In the genomic region with DNA sequence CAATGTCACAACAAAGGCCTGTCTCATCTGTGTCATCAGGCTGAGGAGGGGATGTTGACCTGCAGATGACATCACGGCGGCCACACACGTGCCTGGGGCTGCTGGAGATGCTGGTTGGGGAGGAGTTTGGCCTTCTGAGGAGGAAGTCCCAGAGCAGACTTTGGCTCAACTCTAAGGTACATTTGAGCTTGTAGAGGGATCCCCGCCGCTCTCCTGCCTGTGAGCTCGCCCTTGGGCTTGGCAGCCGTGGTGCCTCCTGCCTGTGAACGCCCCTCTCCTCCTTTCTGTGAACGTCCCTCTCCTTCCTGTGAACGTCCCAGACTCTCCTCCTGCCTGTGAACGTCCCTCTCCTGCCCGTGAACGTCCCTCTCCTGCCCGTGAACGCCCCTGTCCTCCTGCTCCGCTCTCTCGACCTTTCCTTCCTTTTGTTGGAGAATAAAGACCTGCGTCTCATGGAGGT, we compare ENCODE assay signal across 1 cellular context.
TF ChIP-seq lines count a peak whose summit lies in the region.

No MANE protein-coding gene starts in this region.

TF ChIP-seq in WTC11, 78 proteins besides CTCF, POLR2A, EP300 and RAD21:
- TF ChIP-seq, protein P1, sequence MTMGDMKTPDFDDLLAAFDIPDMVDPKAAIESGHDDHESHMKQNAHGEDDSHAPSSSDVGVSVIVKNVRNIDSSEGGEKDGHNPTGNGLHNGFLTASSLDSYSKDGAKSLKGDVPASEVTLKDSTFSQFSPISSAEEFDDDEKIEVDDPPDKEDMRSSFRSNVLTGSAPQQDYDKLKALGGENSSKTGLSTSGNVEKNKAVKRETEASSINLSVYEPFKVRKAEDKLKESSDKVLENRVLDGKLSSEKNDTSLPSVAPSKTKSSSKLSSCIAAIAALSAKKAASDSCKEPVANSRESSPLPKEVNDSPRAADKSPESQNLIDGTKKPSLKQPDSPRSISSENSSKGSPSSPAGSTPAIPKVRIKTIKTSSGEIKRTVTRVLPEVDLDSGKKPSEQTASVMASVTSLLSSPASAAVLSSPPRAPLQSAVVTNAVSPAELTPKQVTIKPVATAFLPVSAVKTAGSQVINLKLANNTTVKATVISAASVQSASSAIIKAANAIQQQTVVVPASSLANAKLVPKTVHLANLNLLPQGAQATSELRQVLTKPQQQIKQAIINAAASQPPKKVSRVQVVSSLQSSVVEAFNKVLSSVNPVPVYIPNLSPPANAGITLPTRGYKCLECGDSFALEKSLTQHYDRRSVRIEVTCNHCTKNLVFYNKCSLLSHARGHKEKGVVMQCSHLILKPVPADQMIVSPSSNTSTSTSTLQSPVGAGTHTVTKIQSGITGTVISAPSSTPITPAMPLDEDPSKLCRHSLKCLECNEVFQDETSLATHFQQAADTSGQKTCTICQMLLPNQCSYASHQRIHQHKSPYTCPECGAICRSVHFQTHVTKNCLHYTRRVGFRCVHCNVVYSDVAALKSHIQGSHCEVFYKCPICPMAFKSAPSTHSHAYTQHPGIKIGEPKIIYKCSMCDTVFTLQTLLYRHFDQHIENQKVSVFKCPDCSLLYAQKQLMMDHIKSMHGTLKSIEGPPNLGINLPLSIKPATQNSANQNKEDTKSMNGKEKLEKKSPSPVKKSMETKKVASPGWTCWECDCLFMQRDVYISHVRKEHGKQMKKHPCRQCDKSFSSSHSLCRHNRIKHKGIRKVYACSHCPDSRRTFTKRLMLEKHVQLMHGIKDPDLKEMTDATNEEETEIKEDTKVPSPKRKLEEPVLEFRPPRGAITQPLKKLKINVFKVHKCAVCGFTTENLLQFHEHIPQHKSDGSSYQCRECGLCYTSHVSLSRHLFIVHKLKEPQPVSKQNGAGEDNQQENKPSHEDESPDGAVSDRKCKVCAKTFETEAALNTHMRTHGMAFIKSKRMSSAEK (CRISPR knock-in tag; IDR thresholded peaks at IDR 0.05; ENCODE audit: borderline replicate concordance), result no peak
- TF ChIP-seq, protein P2, sequence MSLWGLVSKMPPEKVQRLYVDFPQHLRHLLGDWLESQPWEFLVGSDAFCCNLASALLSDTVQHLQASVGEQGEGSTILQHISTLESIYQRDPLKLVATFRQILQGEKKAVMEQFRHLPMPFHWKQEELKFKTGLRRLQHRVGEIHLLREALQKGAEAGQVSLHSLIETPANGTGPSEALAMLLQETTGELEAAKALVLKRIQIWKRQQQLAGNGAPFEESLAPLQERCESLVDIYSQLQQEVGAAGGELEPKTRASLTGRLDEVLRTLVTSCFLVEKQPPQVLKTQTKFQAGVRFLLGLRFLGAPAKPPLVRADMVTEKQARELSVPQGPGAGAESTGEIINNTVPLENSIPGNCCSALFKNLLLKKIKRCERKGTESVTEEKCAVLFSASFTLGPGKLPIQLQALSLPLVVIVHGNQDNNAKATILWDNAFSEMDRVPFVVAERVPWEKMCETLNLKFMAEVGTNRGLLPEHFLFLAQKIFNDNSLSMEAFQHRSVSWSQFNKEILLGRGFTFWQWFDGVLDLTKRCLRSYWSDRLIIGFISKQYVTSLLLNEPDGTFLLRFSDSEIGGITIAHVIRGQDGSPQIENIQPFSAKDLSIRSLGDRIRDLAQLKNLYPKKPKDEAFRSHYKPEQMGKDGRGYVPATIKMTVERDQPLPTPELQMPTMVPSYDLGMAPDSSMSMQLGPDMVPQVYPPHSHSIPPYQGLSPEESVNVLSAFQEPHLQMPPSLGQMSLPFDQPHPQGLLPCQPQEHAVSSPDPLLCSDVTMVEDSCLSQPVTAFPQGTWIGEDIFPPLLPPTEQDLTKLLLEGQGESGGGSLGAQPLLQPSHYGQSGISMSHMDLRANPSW (CRISPR knock-in tag; conservative IDR thresholded peaks at IDR 0.05; ENCODE audit: low read depth), result no peak
- TF ChIP-seq, protein P3, sequence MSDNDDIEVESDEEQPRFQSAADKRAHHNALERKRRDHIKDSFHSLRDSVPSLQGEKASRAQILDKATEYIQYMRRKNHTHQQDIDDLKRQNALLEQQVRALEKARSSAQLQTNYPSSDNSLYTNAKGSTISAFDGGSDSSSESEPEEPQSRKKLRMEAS (CRISPR knock-in tag; IDR thresholded peaks at IDR 0.05), result no peak
- TF ChIP-seq, protein P4, sequence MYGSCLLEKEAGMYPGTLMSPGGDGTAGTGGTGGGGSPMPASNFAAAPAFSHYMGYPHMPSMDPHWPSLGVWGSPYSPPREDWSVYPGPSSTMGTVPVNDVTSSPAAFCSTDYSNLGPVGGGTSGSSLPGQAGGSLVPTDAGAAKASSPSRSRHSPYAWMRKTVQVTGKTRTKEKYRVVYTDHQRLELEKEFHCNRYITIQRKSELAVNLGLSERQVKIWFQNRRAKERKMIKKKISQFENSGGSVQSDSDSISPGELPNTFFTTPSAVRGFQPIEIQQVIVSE (CRISPR knock-in tag; IDR thresholded peaks at IDR 0.05; ENCODE audit: borderline replicate concordance), result no peak
